Comparison of ENCODE assay signal across 17 cellular contexts in genomic region chr2:235826791-235827190, GRCh38.
"Had no signal": no experiment of that assay in that cellular context is flagged by ENCODE, and none has a peak within 500 bp of the region (broad histone marks: within the 10 kb centered on the region; RNA-seq: fewer than 3 reads in every experiment).

No MANE protein-coding gene starts in this region.

- DNase-seq: colonic mucosa; effector CD4-positive, alpha-beta T cell; endodermal cell; foreskin melanocyte; left colon; left ventricle myocardium superior; naive B cell; stimulated activated CD4-positive, alpha-beta T cell treated with anti-CD3 and anti-CD28 coated beads, Interleukin-2, amount 100 ng/mL, for 48 hours; stimulated activated naive CD8-positive, alpha-beta T cell treated with anti-CD3 and anti-CD28 coated beads, Interleukin-15, Interleukin-2, amounts not matched to agents 100 U/mL and 50 U/mL, for 24 hours; thyroid gland; upper lobe of left lung had no signal

- H3K9me3 ChIP-seq: colonic mucosa, right atrium auricular region, suprapubic skin, thyroid gland, upper lobe of left lung, vagina had no signal

- H3K4me2 ChIP-seq: hepatocyte had no signal

- H3K4me3 ChIP-seq: colonic mucosa, hepatocyte, lung, right atrium auricular region, suprapubic skin, thyroid gland, upper lobe of left lung, vagina had no signal

- ATAC-seq: left colon; left ventricle myocardium superior; stimulated activated naive CD8-positive, alpha-beta T cell treated with anti-CD3 and anti-CD28 coated beads, Interleukin-15, Interleukin-2, amounts not matched to agents 100 U/mL and 50 U/mL, for 24 hours had no signal

- H3K27ac ChIP-seq: colonic mucosa, hepatocyte, right atrium auricular region, suprapubic skin, thyroid gland, upper lobe of left lung, vagina had no signal

- H3K36me3 ChIP-seq: colonic mucosa, right atrium auricular region, thyroid gland, vagina had no signal

- H3K79me2 ChIP-seq: hepatocyte had no signal

- H3K9me3 Mint-ChIP-seq: endodermal cell, nephron had no signal

- H3K27me3 ChIP-seq: colonic mucosa, hepatocyte, right atrium auricular region, suprapubic skin, thyroid gland, upper lobe of left lung, vagina had no signal

- H3K4me1 ChIP-seq: colonic mucosa, right atrium auricular region, suprapubic skin, thyroid gland, upper lobe of left lung, vagina had no signal

- H2AFZ ChIP-seq: hepatocyte had no signal

- H3K27ac Mint-ChIP-seq: endodermal cell had no signal

- H3K4me1 Mint-ChIP-seq: endodermal cell, naive B cell had no signal

- H3K4me3 Mint-ChIP-seq: endodermal cell, naive B cell, nephron had no signal
